ENCODE assay signal across 8 cellular contexts in the genomic region with DNA sequence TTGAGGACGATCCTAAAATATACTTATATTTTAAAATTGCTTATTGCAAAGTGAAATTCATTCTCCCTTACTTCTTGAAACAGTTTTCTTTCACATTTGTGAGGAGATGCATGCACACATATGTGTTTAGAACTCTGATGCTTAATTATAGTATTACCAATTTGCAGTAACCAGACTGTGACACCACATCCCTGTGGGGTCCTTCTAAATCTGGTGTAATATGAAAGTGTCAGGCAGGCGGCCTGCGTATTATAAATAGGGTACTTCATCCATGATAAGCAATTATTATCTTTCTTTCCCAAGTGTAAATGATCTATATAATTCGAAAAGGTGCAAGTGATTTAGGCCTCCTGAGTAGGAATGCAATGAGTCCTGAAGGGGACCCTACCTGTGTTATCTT. TPM values are rescaled to one million over a fixed set of nuclear protein-coding genes. Genes with fewer than 3 reads are reported as not detected.
A peak's percentile ranks its signal among the peaks of the same experiment; 100 is the strongest.
DNase-seq lines count a peak whose midpoint lies in the region; ATAC-seq lines count a peak whose summit lies in the region.

No MANE protein-coding gene starts in this region.

- peaks cover 3% of the 10 kb centered on the region for H3K4me1 ChIP-seq in thymus (ENCODE audit: control insufficient read depth, insufficient read depth, low read length)

- no peaks in the 10 kb centered on the region for H3K9me3 ChIP-seq in thymus (ENCODE audit: control insufficient read depth)

- H3K4me3 ChIP-seq in thymus (ENCODE audit: low read length), result peak overlapping the region; percentile 94

- no peaks in the 10 kb centered on the region for H3K27me3 Mint-ChIP-seq in activated T-cell treated with anti-CD3 and anti-CD28 coated beads, Interleukin-2, amount 50 U/mL, for 24 hours
- H3K27me3 Mint-ChIP-seq in activated T-helper 17 cell treated with anti-CD3 and anti-CD28 coated beads, Interleukin-2, amount 50 U/mL, for 72 hours, result no peaks in the 10 kb centered on the region

- no peak for DNase-seq in activated T-cell treated with anti-CD3 and anti-CD28 coated beads, Interleukin-2, amount 50 U/mL, for 24 hours
- no peak for DNase-seq in activated T-cell treated with anti-CD3 and anti-CD28 coated beads for 4 hours
- DNase-seq in inferior parietal cortex (ENCODE audit: extremely low spot score), result peak; percentile 5

- H3K27ac ChIP-seq in thymus (ENCODE audit: low read depth), result no peak overlapping the region

- peak overlapping the region; percentile 86 for H3K4me3 Mint-ChIP-seq in activated T-cell treated with anti-CD3 and anti-CD28 coated beads, Interleukin-2, amount 50 U/mL, for 24 hours
- peak overlapping the region; percentile 95 for H3K4me3 Mint-ChIP-seq in activated T-helper 17 cell treated with anti-CD3 and anti-CD28 coated beads, Interleukin-2, amount 50 U/mL, for 72 hours

- peaks cover 25% of the 10 kb centered on the region for H3K4me1 Mint-ChIP-seq in activated T-cell treated with anti-CD3 and anti-CD28 coated beads, Interleukin-2, amount 50 U/mL, for 24 hours (ENCODE audit: low read depth)
- H3K4me1 Mint-ChIP-seq in activated T-helper 17 cell treated with anti-CD3 and anti-CD28 coated beads, Interleukin-2, amount 50 U/mL, for 72 hours, result peaks cover 11% of the 10 kb centered on the region

- peaks cover 46% of the 10 kb centered on the region for H3K36me3 Mint-ChIP-seq in activated T-cell treated with anti-CD3 and anti-CD28 coated beads, Interleukin-2, amount 50 U/mL, for 24 hours (ENCODE audit: low read depth)
- H3K36me3 Mint-ChIP-seq in activated T-helper 17 cell treated with anti-CD3 and anti-CD28 coated beads, Interleukin-2, amount 50 U/mL, for 72 hours (ENCODE audit: low read depth), result peaks cover 22% of the 10 kb centered on the region

- H3K36me3 ChIP-seq in thymus (ENCODE audit: control insufficient read depth, insufficient read depth), result no peaks in the 10 kb centered on the region

- H3K9me3 Mint-ChIP-seq in activated T-cell treated with anti-CD3 and anti-CD28 coated beads, Interleukin-2, amount 50 U/mL, for 24 hours, result no peaks in the 10 kb centered on the region
- H3K9me3 Mint-ChIP-seq in activated T-helper 17 cell treated with anti-CD3 and anti-CD28 coated beads, Interleukin-2, amount 50 U/mL, for 72 hours, result no peaks in the 10 kb centered on the region

- H3K27me3 ChIP-seq in thymus (ENCODE audit: control insufficient read depth, insufficient read depth), result no peaks in the 10 kb centered on the region

- H3K27ac Mint-ChIP-seq in activated T-cell treated with anti-CD3 and anti-CD28 coated beads, Interleukin-2, amount 50 U/mL, for 24 hours, result peak overlapping the region; percentile 98
- peak overlapping the region; percentile 95 for H3K27ac Mint-ChIP-seq in activated T-helper 17 cell treated with anti-CD3 and anti-CD28 coated beads, Interleukin-2, amount 50 U/mL, for 72 hours

- no peak for ATAC-seq in activated T-helper 17 cell treated with anti-CD3 and anti-CD28 coated beads, Interleukin-2, amount 50 U/mL, for 72 hours (replicated peaks)
- ATAC-seq in GM18519 (IDR thresholded peaks at IDR 0.05; ENCODE audit: low FRiP score, unreplicated experiment) (no peak), GM21529 (IDR thresholded peaks at IDR 0.05; ENCODE audit: unreplicated experiment) (no peak), HG03095 (IDR thresholded peaks at IDR 0.05; ENCODE audit: unreplicated experiment) (no peak)

- WGBS in thymus, result 70% methylated on average over 4 of the region's 4 CpGs

RNA-seq across cellular contexts. Expression of a gene that starts 0.8 kb away (rescaled TPM):
- total RNA-seq in activated T-helper 17 cell treated with anti-CD3 and anti-CD28 coated beads, Interleukin-2, amount 50 U/mL, for 72 hours, result 10 to 100 TPM in 1 of 2 donors, 1 to 10 TPM in 1; 9.7 to 10.5 TPM
- polyA plus RNA-seq in thymus, result 9.7 TPM

RNA-seq across cellular contexts. Expression of a gene that starts 1.1 kb away (rescaled TPM):
- 10 to 100 TPM; 46.4 to 55.2 TPM for total RNA-seq in activated T-helper 17 cell treated with anti-CD3 and anti-CD28 coated beads, Interleukin-2, amount 50 U/mL, for 72 hours
- polyA plus RNA-seq in thymus, result 34.2 TPM
